In the genomic region with DNA sequence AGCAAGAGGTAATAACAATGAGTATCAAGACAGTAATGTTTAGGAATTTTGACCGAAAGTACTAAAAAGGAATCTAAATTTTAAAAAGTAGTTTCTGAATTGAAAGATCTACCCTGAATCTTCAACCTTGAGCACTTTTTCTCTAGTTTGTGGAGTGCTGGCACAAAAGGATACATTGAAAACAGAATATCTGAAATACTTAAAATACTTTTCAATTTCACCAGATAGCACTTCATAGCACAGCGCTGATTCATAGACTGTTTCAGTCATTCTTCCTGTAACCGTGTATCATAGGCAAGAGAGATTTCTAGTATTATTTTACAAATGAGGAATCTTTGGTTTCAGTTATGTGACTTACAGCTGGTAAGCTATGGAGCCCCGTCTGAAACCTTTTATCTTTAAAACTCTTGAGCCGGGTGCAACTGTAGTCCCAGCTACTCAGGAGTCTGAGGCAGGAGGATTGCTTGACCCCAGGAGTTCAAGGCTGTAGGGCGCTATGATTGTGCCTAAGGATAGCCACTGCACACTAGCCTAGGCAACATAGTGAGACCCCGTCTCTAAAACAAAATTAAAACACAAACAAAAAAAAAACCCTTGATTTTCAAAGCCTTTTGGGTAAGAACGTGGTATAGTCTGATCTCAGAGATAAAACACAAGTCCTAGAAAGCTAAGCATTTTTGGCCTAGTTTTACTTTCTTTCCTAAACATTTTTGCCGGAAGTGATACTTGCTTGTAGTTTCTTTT, we compare ENCODE assay signal across 2 cellular contexts.
TF ChIP-seq lines count a peak whose summit lies in the region.

No MANE protein-coding gene starts in this region.

TF ChIP-seq in liver, 16 proteins besides CTCF, POLR2A, EP300 and RAD21:
- TF ChIP-seq RXRA (IDR thresholded peaks at IDR 0.05) = no peak
- TF ChIP-seq YY1 (IDR thresholded peaks at IDR 0.05) = no peak
- TF ChIP-seq, protein P1, sequence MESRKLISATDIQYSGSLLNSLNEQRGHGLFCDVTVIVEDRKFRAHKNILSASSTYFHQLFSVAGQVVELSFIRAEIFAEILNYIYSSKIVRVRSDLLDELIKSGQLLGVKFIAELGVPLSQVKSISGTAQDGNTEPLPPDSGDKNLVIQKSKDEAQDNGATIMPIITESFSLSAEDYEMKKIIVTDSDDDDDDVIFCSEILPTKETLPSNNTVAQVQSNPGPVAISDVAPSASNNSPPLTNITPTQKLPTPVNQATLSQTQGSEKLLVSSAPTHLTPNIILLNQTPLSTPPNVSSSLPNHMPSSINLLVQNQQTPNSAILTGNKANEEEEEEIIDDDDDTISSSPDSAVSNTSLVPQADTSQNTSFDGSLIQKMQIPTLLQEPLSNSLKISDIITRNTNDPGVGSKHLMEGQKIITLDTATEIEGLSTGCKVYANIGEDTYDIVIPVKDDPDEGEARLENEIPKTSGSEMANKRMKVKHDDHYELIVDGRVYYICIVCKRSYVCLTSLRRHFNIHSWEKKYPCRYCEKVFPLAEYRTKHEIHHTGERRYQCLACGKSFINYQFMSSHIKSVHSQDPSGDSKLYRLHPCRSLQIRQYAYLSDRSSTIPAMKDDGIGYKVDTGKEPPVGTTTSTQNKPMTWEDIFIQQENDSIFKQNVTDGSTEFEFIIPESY (IDR thresholded peaks at IDR 0.05) = no peak
- TF ChIP-seq, protein P2, sequence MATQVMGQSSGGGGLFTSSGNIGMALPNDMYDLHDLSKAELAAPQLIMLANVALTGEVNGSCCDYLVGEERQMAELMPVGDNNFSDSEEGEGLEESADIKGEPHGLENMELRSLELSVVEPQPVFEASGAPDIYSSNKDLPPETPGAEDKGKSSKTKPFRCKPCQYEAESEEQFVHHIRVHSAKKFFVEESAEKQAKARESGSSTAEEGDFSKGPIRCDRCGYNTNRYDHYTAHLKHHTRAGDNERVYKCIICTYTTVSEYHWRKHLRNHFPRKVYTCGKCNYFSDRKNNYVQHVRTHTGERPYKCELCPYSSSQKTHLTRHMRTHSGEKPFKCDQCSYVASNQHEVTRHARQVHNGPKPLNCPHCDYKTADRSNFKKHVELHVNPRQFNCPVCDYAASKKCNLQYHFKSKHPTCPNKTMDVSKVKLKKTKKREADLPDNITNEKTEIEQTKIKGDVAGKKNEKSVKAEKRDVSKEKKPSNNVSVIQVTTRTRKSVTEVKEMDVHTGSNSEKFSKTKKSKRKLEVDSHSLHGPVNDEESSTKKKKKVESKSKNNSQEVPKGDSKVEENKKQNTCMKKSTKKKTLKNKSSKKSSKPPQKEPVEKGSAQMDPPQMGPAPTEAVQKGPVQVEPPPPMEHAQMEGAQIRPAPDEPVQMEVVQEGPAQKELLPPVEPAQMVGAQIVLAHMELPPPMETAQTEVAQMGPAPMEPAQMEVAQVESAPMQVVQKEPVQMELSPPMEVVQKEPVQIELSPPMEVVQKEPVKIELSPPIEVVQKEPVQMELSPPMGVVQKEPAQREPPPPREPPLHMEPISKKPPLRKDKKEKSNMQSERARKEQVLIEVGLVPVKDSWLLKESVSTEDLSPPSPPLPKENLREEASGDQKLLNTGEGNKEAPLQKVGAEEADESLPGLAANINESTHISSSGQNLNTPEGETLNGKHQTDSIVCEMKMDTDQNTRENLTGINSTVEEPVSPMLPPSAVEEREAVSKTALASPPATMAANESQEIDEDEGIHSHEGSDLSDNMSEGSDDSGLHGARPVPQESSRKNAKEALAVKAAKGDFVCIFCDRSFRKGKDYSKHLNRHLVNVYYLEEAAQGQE (IDR thresholded peaks at IDR 0.05) = no peak
- no peak for TF ChIP-seq HNF4A (conservative IDR thresholded peaks at IDR 0.05)
- TF ChIP-seq TAF1 (conservative IDR thresholded peaks at IDR 0.05) = no peak

TF ChIP-seq in HepG2, 621 proteins besides CTCF, POLR2A, EP300 and RAD21:
- TF ChIP-seq, protein P3, sequence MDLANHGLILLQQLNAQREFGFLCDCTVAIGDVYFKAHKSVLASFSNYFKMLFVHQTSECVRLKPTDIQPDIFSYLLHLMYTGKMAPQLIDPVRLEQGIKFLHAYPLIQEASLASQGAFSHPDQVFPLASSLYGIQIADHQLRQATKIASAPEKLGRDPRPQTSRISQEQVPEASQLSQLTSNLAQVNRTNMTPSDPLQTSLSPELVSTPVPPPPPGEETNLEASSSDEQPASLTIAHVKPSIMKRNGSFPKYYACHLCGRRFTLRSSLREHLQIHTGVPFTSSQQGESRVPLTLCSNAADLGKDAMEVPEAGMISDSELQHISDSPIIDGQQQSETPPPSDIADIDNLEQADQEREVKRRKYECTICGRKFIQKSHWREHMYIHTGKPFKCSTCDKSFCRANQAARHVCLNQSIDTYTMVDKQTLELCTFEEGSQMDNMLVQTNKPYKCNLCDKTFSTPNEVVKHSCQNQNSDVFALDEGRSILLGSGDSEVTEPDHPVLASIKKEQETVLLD (CRISPR knock-in tag; IDR thresholded peaks at IDR 0.05; ENCODE audit: low read depth) = no peak
- no peak for TF ChIP-seq ZFP1 (CRISPR knock-in tag; IDR thresholded peaks at IDR 0.05)
- TF ChIP-seq, protein P4, sequence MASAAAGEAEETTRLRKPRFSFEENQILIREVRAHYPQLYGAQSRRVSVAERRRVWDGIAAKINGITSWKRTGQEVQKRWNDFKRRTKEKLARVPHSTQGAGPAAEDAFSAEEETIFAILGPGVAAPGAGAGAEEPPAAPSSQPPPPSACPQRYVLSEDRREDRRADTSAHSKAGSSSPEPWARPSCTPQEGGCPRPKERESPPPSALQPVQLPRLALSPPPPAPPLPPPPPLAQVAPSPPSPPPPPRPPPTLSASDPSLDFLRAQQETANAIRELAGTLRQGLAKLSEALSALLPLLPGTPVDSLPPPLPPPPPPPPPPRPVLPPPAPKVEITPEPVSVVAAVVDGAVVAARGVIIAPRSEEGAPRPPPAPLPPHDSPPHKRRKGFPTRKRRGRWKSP (CRISPR knock-in tag; IDR thresholded peaks at IDR 0.05) = no peak
- no peak for TF ChIP-seq DMAP1 (CRISPR knock-in tag; IDR thresholded peaks at IDR 0.05)
- TF ChIP-seq ZNF44 (CRISPR knock-in tag; IDR thresholded peaks at IDR 0.05) = no peak
